In the genomic region with DNA sequence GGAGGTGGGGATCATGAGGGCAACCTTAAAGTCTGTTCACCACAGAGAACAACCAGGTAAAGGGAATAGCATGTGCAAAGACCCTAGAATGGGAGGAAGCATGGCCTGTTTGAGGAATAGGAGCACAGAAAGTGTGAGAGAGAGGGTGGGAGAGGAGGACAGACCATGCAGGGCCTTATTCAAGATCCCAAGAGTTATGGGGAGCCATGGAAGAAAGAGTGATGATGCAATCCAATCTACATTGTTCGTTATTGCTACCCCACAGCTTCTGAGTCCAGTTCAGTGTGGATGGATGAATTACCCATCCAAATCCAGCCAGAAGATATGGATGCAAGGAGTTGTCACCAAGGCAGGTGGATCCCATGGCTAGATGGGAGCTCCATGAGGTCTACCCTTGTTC, we compare ENCODE assay signal across 9 cellular contexts. TPM values are rescaled to one million over a fixed set of nuclear protein-coding genes. Genes with fewer than 3 reads are reported as not detected.
"Had no signal": no experiment of that assay in that cellular context is flagged by ENCODE, and none has a peak within 500 bp of the region (broad histone marks: within the 10 kb centered on the region; RNA-seq: fewer than 3 reads in every experiment).

No MANE protein-coding gene starts in this region.

- H3K27ac ChIP-seq: HL-60 had no signal

- DNase-seq: H7, KG1 had no signal

- H3K4me2 ChIP-seq: GM23338 had no signal

- H3K4me1 ChIP-seq: HAP-1 had no signal

- ATAC-seq: GM23338, HCT116 had no signal

- H3K9me3 ChIP-seq: HAP-1 had no signal

- H3K36me3 ChIP-seq: HAP-1 had no signal

- H3K4me3 ChIP-seq: GM23338, HAP-1 had no signal

- H2AFZ ChIP-seq: GM23338 had no signal

RNA-seq across cellular contexts. Expression of gene NODAL, which starts 45.3 kb away (rescaled TPM):
- total RNA-seq: H4, HT1080 had no signal
- polyA plus RNA-seq: IgD-negative memory B cell had no signal
